In the genomic region with DNA sequence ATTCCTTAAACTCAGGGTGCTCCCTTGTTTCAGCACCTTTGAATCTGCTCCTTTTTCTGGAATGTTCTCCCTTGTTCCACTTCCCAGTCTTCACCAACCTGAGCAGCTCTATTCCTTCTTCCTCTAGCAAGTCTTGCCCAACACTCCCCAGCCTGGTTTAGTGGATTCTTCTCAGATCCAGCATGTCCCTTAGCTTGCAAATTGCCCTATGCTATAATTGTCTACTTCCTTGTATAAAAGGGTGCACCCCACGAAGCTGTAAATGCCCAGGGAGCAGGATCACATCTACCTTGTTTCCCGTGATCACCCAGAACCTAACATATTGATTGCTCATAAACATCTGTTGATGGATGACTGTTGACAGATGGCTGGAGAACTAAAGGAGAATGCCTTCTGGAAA, we compare ENCODE assay signal across 18 cellular contexts.
"Had no signal": no experiment of that assay in that cellular context is flagged by ENCODE, and none has a peak within 500 bp of the region (broad histone marks: within the 10 kb centered on the region; RNA-seq: fewer than 3 reads in every experiment).

No MANE protein-coding gene starts in this region.

- H3K4me1 ChIP-seq: psoas muscle, right atrium auricular region, thyroid gland had no signal

- H3K4me3 ChIP-seq: left ventricle myocardium inferior, psoas muscle, right atrium auricular region, thyroid gland had no signal

- H3K9me3 ChIP-seq: left ventricle myocardium inferior, psoas muscle, right atrium auricular region, thyroid gland had no signal

- H3K36me3 ChIP-seq: left ventricle myocardium inferior, right atrium auricular region, thyroid gland had no signal

- DNase-seq: activated CD4-positive, alpha-beta memory T cell treated with anti-CD3 and anti-CD28 coated beads, Interleukin-2, amount 10 ng/mL, durations not matched to agents 7 days and 5 days; activated CD4-positive, alpha-beta T cell treated with anti-CD3 and anti-CD28 coated beads, Interleukin-2, amount 10 ng/mL, durations not matched to agents 24 days and 14 days; activated gamma-delta T cell; activated naive CD4-positive, alpha-beta T cell treated with anti-CD3 and anti-CD28 coated beads, Interleukin-2, amount 50 U/mL, for 16 hours; activated naive CD8-positive, alpha-beta T cell treated with anti-CD3 and anti-CD28 coated beads, Interleukin-2, amount 50 U/mL, for 24 hours; effector CD8-positive, alpha-beta T cell; erythroblast; foreskin fibroblast; hippocampal formation; kidney glomerular epithelial cell; left ventricle myocardium inferior; natural killer cell; psoas muscle; stimulated activated CD4-positive, alpha-beta T cell treated with anti-CD3 and anti-CD28 coated beads, Interleukin-4, amount 100 ng/mL, for 4 hours; stimulated activated naive CD8-positive, alpha-beta T cell treated with anti-CD3 and anti-CD28 coated beads, Interleukin-15, Interleukin-2, amounts not matched to agents 100 U/mL and 50 U/mL, for 24 hours; thyroid gland had no signal

- ATAC-seq: activated CD4-positive, CD25-positive, alpha-beta regulatory T cell treated with anti-CD3 and anti-CD28 coated beads, Interleukin-2, amount 50 U/mL, for 24 hours; activated naive CD8-positive, alpha-beta T cell treated with anti-CD3 and anti-CD28 coated beads, Interleukin-2, amount 50 U/mL, for 24 hours; natural killer cell; psoas muscle; stimulated activated naive CD8-positive, alpha-beta T cell treated with anti-CD3 and anti-CD28 coated beads, Interleukin-15, Interleukin-2, amounts not matched to agents 100 U/mL and 50 U/mL, for 24 hours had no signal
